ENCODE assay signal across 1 cellular context in genomic region chr3:11014253-11014652, GRCh38.
TF ChIP-seq lines count a peak whose summit lies in the region.

No MANE protein-coding gene starts in this region.

TF ChIP-seq in K562, 482 proteins besides CTCF, POLR2A, EP300 and RAD21:
- TF ChIP-seq, protein P1, sequence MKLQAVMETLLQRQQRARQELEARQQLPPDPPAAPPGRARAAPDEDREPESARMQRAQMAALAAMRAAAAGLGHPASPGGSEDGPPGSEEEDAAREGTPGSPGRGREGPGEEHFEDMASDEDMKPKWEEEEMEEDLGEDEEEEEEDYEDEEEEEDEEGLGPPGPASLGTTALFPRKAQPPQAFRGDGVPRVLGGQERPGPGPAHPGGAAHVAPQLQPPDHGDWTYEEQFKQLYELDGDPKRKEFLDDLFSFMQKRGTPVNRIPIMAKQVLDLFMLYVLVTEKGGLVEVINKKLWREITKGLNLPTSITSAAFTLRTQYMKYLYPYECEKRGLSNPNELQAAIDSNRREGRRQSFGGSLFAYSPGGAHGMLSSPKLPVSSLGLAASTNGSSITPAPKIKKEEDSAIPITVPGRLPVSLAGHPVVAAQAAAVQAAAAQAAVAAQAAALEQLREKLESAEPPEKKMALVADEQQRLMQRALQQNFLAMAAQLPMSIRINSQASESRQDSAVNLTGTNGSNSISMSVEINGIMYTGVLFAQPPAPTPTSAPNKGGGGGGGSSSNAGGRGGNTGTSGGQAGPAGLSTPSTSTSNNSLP (IDR thresholded peaks at IDR 0.05; ENCODE audit: borderline replicate concordance, low read depth, low read length): no peak
- TF ChIP-seq USF2 (CRISPR knock-in tag; IDR thresholded peaks at IDR 0.05) (peak; percentile 71), MBD2 (IDR thresholded peaks at IDR 0.05; ENCODE audit: borderline replicate concordance, low read depth) (no peak), ID3 (CRISPR knock-in tag; IDR thresholded peaks at IDR 0.05) (no peak), ID3 (tag; IDR thresholded peaks at IDR 0.05) (no peak)
TF ChIP-seq in K562: peak in this region for 1.
